In genomic region chr3:61560452-61561373, GRCh38 we compare ENCODE assay signal across 9 cellular contexts. TPM values are rescaled to one million over a fixed set of nuclear protein-coding genes. Genes with fewer than 3 reads are reported as not detected.
DNase-seq lines count a peak whose midpoint lies in the region; ATAC-seq and TF ChIP-seq lines count a peak whose summit lies in the region.
"Had no signal": no experiment of that assay in that cellular context is flagged by ENCODE, and none has a peak within 500 bp of the region (broad histone marks: within the 10 kb centered on the region; RNA-seq: fewer than 3 reads in every experiment).

No MANE protein-coding gene starts in this region.

- peak; percentile 44 for ATAC-seq in GM18498 (IDR thresholded peaks at IDR 0.05; ENCODE audit: unreplicated experiment)
- peak; percentile 52 for ATAC-seq in HG03135 (IDR thresholded peaks at IDR 0.05; ENCODE audit: unreplicated experiment)
- ATAC-seq: K562 had no signal

- CTCF ChIA-PET in AG04449 (lab: Yijun Ruan, JAX): interaction anchor here (0.9 to 1.9 kb wide), 3 partner anchors 13 to 627 kb away, joined by 3 to 10 read pairs (median 3); no protein-coding TSS in a partner anchor

- peak overlapping the region; percentile 78 for H3K4me3 ChIP-seq in AG04449 (ENCODE audit: low read depth, low read length)
- H3K4me3 ChIP-seq in astrocyte of the cerebellum (ENCODE audit: low read depth, low read length): peak overlapping the region; percentile 93
- H3K4me3 ChIP-seq: K562 had no signal

- peak; percentile 14 for TF ChIP-seq CTCF in AG04449 (IDR thresholded peaks at IDR 0.05; ENCODE audit: insufficient read depth, low read length, missing control alignments)
- TF ChIP-seq CTCF in astrocyte of the cerebellum (IDR thresholded peaks at IDR 0.05; ENCODE audit: low read depth, low read length, missing control alignments): no peak

- POLR2A ChIA-PET in AG04449 (lab: Yijun Ruan, JAX): interaction anchor here (0.6 to 1.4 kb wide), 10 partner anchors 12 to 1059 kb away, joined by 3 to 10 read pairs (median 3); no protein-coding TSS in a partner anchor

- in situ Hi-C loops in astrocyte of the cerebellum (cut with HindIII; ENCODE audit: low sequenced_read_pairs): loop anchor here (10.0 kb wide), 1 partner anchor 624 kb away; no protein-coding TSS in a partner anchor

- peak; percentile 23 for DNase-seq in AG04449 (ENCODE audit: low read depth, low spot score)
- peak; percentile 55 to 88 for DNase-seq in NCI-H526 (lab: John Stamatoyannopoulos, UW)
- peak; percentile 63 for DNase-seq in astrocyte of the cerebellum (ENCODE audit: low read depth)
- DNase-seq in hypothalamus (lab: John Stamatoyannopoulos, UW): peak in 42 of 51 donors; percentile 8 to 77 (median 39)
- DNase-seq in pulmonary artery endothelial cell (ENCODE audit: low read depth, low spot score): peak; percentile 27
- no peak for DNase-seq in NCI-H128 (lab: John Stamatoyannopoulos, UW; ENCODE audit: unreplicated experiment)

RNA-seq across cellular contexts. Expression of gene PTPRG, which starts 0.7 kb away (rescaled TPM):
- total RNA-seq in pulmonary artery endothelial cell: 41.0 and 45.1 TPM in 2 replicates
